ENCODE assay signal across 16 cellular contexts in the genomic region with DNA sequence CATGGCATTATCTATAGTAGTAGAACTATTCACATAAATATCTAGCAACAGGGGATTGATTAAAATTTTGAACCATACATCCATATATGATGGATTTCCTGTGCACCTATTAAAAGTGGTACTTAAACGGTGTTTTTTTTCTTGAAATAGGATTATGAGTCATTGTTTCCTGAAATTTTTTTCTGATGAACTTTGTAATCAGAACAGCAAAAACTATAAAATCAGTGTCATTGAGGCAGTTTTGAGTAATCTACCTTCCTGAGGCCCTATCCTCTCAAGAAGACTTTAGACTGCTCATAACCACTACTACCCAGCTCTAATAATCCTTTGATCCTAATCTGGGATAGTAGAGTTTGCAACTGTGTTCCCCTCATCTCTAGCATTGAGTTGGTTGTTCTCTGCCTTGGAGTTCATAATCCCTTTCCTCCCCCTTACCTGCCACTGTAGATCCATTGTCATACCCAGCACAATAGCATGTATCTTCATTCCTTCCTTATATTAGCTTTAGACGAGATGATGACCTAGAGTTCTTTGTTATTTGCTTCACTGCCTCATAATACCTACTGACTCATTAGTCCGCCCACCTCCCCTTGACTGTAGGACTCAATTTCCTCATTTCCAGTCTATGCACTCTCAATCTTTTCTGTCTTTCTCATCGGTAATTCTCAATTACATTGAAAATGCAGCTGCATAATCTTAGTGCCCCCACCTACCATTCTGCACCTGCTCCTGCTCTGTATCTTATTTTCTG.
DNase-seq lines count a peak whose midpoint lies in the region; ATAC-seq and TF ChIP-seq lines count a peak whose summit lies in the region.
"Had no signal": no experiment of that assay in that cellular context is flagged by ENCODE, and none has a peak within 500 bp of the region (broad histone marks: within the 10 kb centered on the region; RNA-seq: fewer than 3 reads in every experiment).

No MANE protein-coding gene starts in this region.

- no peaks in the 10 kb centered on the region for H3K27me3 ChIP-seq in RWPE2 (ENCODE audit: insufficient read depth, poor library complexity, severe bottlenecking)
- H3K27me3 ChIP-seq: ascending aorta had no signal

- DNase-seq in activated naive CD4-positive, alpha-beta T cell treated with Interleukin-2 at 50 U/mL for 16 hours = peak; percentile 28
- DNase-seq in activated naive CD4-positive, alpha-beta T cell (lab: John Stamatoyannopoulos, UW) = no peak
- DNase-seq in RWPE2 (ENCODE audit: low spot score) (no peak), kidney tubule cell (ENCODE audit: low spot score) (peak; percentile 76), HUDEP-2 (lab: John Stamatoyannopoulos, UW; ENCODE audit: unreplicated experiment in 76 of 76) (no peak), NCI-H1694 treated with DMSO at 0.1 percent for 48 hours (lab: John Stamatoyannopoulos, UW) (no peak), NCI-H748 (lab: John Stamatoyannopoulos, UW; ENCODE audit: unreplicated experiment) (no peak)
- peak; percentile 9 for DNase-seq in stimulated activated naive B cell treated with anti-CD40 and anti-IgM and Interleukin-4, amounts not matched to agents 10 μg/mL and 1 μg/mL and 100 μg/mL, for 72 hours
- DNase-seq: activated CD8-positive, alpha-beta memory T cell treated with anti-CD3 and anti-CD28 coated beads for 24 hours; DND-41; effector memory CD4-positive, alpha-beta T cell; left cardiac atrium; naive thymus-derived CD4-positive, alpha-beta T cell; NCI-H2029 treated with DMSO at 0.1 percent for 48 hours had no signal

- no peaks in the 10 kb centered on the region for H3K36me3 ChIP-seq in RWPE2 (ENCODE audit: low read depth)
- H3K36me3 ChIP-seq: ascending aorta had no signal

- peaks cover 27 to 31% of the 10 kb centered on the region in 2 donors for H3K4me1 Mint-ChIP-seq in stimulated activated naive B cell treated with anti-CD40 and anti-IgM and Interleukin-4, amounts not matched to agents 10 μg/mL and 1 μg/mL and 100 μg/mL, for 72 hours

- H3K27ac ChIP-seq in RWPE2 (ENCODE audit: poor library complexity, severe bottlenecking) = no peak overlapping the region
- H3K27ac ChIP-seq: ascending aorta had no signal

- peaks cover 19 to 29% of the 10 kb centered on the region in 2 donors for H3K36me3 Mint-ChIP-seq in stimulated activated naive B cell treated with anti-CD40 and anti-IgM and Interleukin-4, amounts not matched to agents 10 μg/mL and 1 μg/mL and 100 μg/mL, for 72 hours

- TF ChIP-seq CTCF in RWPE2 (IDR thresholded peaks at IDR 0.05; ENCODE audit: poor library complexity, severe bottlenecking) = no peak

- H3K9me3 Mint-ChIP-seq in stimulated activated naive B cell treated with anti-CD40 and anti-IgM and Interleukin-4, amounts not matched to agents 10 μg/mL and 1 μg/mL and 100 μg/mL, for 72 hours = no peaks in the 10 kb centered on the region
- H3K9me3 Mint-ChIP-seq: naive thymus-derived CD4-positive, alpha-beta T cell had no signal

- H3K4me1 ChIP-seq in RWPE2 (ENCODE audit: insufficient read depth, poor library complexity, severe bottlenecking) = peaks cover 23% of the 10 kb centered on the region

- H3K4me3 ChIP-seq in RWPE2 (ENCODE audit: severe bottlenecking) = no peak overlapping the region
- H3K4me3 ChIP-seq: ascending aorta had no signal

- no peak overlapping the region for H3K27ac Mint-ChIP-seq in stimulated activated naive B cell treated with anti-CD40 and anti-IgM and Interleukin-4, amounts not matched to agents 10 μg/mL and 1 μg/mL and 100 μg/mL, for 72 hours
- H3K27ac Mint-ChIP-seq: B cell; naive thymus-derived CD4-positive, alpha-beta T cell had no signal

- peak; percentile 45; the same call in 2 of the 3 replicates for ATAC-seq in RWPE2 (ENCODE audit: low read depth)
- ATAC-seq in stimulated activated naive B cell treated with anti-CD40 and anti-IgM and Interleukin-4, amounts not matched to agents 10 μg/mL and 1 μg/mL and 100 μg/mL, for 72 hours (replicated peaks) = peak; percentile 92 to 96
- ATAC-seq: left cardiac atrium; naive thymus-derived CD4-positive, alpha-beta T cell had no signal

- H3K9me3 ChIP-seq in RWPE2 (ENCODE audit: severe bottlenecking) = no peaks in the 10 kb centered on the region
- H3K9me3 ChIP-seq: ascending aorta had no signal

- no peaks in the 10 kb centered on the region for H3K27me3 Mint-ChIP-seq in stimulated activated naive B cell treated with anti-CD40 and anti-IgM and Interleukin-4, amounts not matched to agents 10 μg/mL and 1 μg/mL and 100 μg/mL, for 72 hours
- H3K27me3 Mint-ChIP-seq: B cell; naive thymus-derived CD4-positive, alpha-beta T cell had no signal

- no peak overlapping the region for H3K4me3 Mint-ChIP-seq in stimulated activated naive B cell treated with anti-CD40 and anti-IgM and Interleukin-4, amounts not matched to agents 10 μg/mL and 1 μg/mL and 100 μg/mL, for 72 hours
- H3K4me3 Mint-ChIP-seq: B cell; naive thymus-derived CD4-positive, alpha-beta T cell had no signal

Comparison
In these comparisons a context has a peak if more than half of its experiments do, and no peak if none do; other contexts are left out.
1. DNase-seq: peak in activated naive CD4-positive, alpha-beta T cell treated with Interleukin-2 at 50 U/mL for 16 hours (single experiment), kidney tubule cell (single experiment) and stimulated activated naive B cell treated with anti-CD40 and anti-IgM and Interleukin-4, amounts not matched to agents 10 μg/mL and 1 μg/mL and 100 μg/mL, for 72 hours (single experiment); none in activated naive CD4-positive, alpha-beta T cell (0 of 4), RWPE2 (single experiment), HUDEP-2 (0 of 76), NCI-H1694 treated with DMSO at 0.1 percent for 48 hours (single experiment) and NCI-H748 (single experiment).